Comparison of ENCODE assay signal across 20 cellular contexts in genomic region chr2:9536504-9536903, GRCh38.
"Had no signal": no experiment of that assay in that cellular context is flagged by ENCODE, and none has a peak within 500 bp of the region (broad histone marks: within the 10 kb centered on the region; RNA-seq: fewer than 3 reads in every experiment).

No MANE protein-coding gene starts in this region.

- DNase-seq: activated CD4-positive, alpha-beta T cell treated with anti-CD3 and anti-CD28 coated beads for 48 hours; activated naive CD4-positive, alpha-beta T cell treated with Interleukin-2 at 50 U/mL for 16 hours; dermis blood vessel endothelial cell; effector memory CD8-positive, alpha-beta T cell; head of caudate nucleus; kidney glomerular epithelial cell; left ventricle myocardium superior; pancreas; stimulated activated CD4-positive, alpha-beta T cell treated with anti-CD3 and anti-CD28 coated beads, Interleukin-2, amount 100 ng/mL, for 48 hours; stimulated activated naive B cell treated with anti-CD40 and anti-IgM and Interleukin-4, amounts not matched to agents 10 μg/mL and 1 μg/mL and 100 μg/mL, for 72 hours; substantia nigra; transverse colon had no signal

- ATAC-seq: effector memory CD8-positive, alpha-beta T cell; left ventricle myocardium superior; pancreas; stimulated activated naive B cell treated with anti-CD40 and anti-IgM and Interleukin-4, amounts not matched to agents 10 μg/mL and 1 μg/mL and 100 μg/mL, for 72 hours; WTC11 had no signal

- H3K27ac Mint-ChIP-seq: neural progenitor cell; stimulated activated naive B cell treated with anti-CD40 and anti-IgM and Interleukin-4, amounts not matched to agents 10 μg/mL and 1 μg/mL and 100 μg/mL, for 72 hours; T-helper 1 cell treated with Interleukin-12 subunit alpha and Interleukin-12 subunit beta and Interleukin-4 antibody, amounts not matched to agents 30 μg/mL and 1 μg/mL, for 36 hours; WTC11 had no signal

- H3K9me3 ChIP-seq: ascending aorta, pancreas, transverse colon had no signal

- H3K9me3 Mint-ChIP-seq: effector memory CD8-positive, alpha-beta T cell; neural progenitor cell; stimulated activated naive B cell treated with anti-CD40 and anti-IgM and Interleukin-4, amounts not matched to agents 10 μg/mL and 1 μg/mL and 100 μg/mL, for 72 hours; T-helper 1 cell treated with Interleukin-12 subunit alpha and Interleukin-12 subunit beta and Interleukin-4 antibody, amounts not matched to agents 30 μg/mL and 1 μg/mL, for 36 hours; WTC11 had no signal

- H3K4me1 ChIP-seq: neural progenitor cell had no signal

- FAIRE-seq: bronchial epithelial cell, frontal cortex, pancreas, TTC549 had no signal

- H3K27me3 ChIP-seq: ascending aorta, neural progenitor cell, pancreas, transverse colon had no signal

- H3K27me3 Mint-ChIP-seq: effector memory CD8-positive, alpha-beta T cell; stimulated activated naive B cell treated with anti-CD40 and anti-IgM and Interleukin-4, amounts not matched to agents 10 μg/mL and 1 μg/mL and 100 μg/mL, for 72 hours had no signal

- H3K9ac ChIP-seq: neural progenitor cell had no signal

- H3K36me3 ChIP-seq: pancreas had no signal

- H3K27ac ChIP-seq: epithelial cell of prostate, neural progenitor cell, pancreas, transverse colon had no signal

- H3K4me3 Mint-ChIP-seq: effector memory CD8-positive, alpha-beta T cell; neural progenitor cell; T-helper 1 cell treated with Interleukin-12 subunit alpha and Interleukin-12 subunit beta and Interleukin-4 antibody, amounts not matched to agents 30 μg/mL and 1 μg/mL, for 36 hours; WTC11 had no signal

- H3K4me3 ChIP-seq: ascending aorta, neural progenitor cell, pancreas, transverse colon had no signal
